ENCODE assay signal across 10 cellular contexts in genomic region chr2:42092084-42092996, GRCh38. TPM values are rescaled to one million over a fixed set of nuclear protein-coding genes. Genes with fewer than 3 reads are reported as not detected.
DNase-seq lines count a peak whose midpoint lies in the region; ATAC-seq, FAIRE-seq and TF ChIP-seq lines count a peak whose summit lies in the region.
"Had no signal": no experiment of that assay in that cellular context is flagged by ENCODE, and none has a peak within 500 bp of the region (broad histone marks: within the 10 kb centered on the region; RNA-seq: fewer than 3 reads in every experiment).

No MANE protein-coding gene starts in this region.

- peak overlapping the region; percentile 41 for H3K4me2 ChIP-seq in A549
- no peak overlapping the region for H3K4me2 ChIP-seq in Karpas-422 (ENCODE audit: low read depth, low read length, poor library complexity, severe bottlenecking)

- H3K9me2 ChIP-seq in Karpas-422 (replicated peaks; ENCODE audit: insufficient read depth, low read length) = no peaks in the 10 kb centered on the region

- H3K27me3 ChIP-seq in colonic mucosa (no peaks in the 10 kb centered on the region), Karpas-422 (ENCODE audit: low read length) (no peaks in the 10 kb centered on the region)

- no peak for TF ChIP-seq RAD21 in A549 (conservative IDR thresholded peaks at IDR 0.05 in 1 of 2, IDR thresholded peaks at IDR 0.05 in 1 of 2)

- no peaks in the 10 kb centered on the region for H3K79me2 ChIP-seq in Karpas-422 (ENCODE audit: low read length)

- FAIRE-seq in A549 (lab: Jason Lieb, UNC) = no peak

- ATAC-seq in A549 (peak; percentile 41 to 70; a peak in 4 of 6 replicates), GM18870 (IDR thresholded peaks at IDR 0.05; ENCODE audit: unreplicated experiment) (no peak)

- WGBS in A549 (ENCODE audit: missing lambda C conversion rate) = 21% methylated on average over 7 of the region's 7 CpGs

- peak overlapping the region in 1 of 2 donors; percentile 35 for H3K9ac ChIP-seq in colonic mucosa (ENCODE audit: low read depth in 2 of 2, low read length in 2 of 2)
- H3K9ac ChIP-seq in Karpas-422 (ENCODE audit: low read length) = no peak overlapping the region

- no peak overlapping the region for H3K4me3 ChIP-seq in A549
- H3K4me3 ChIP-seq in colonic mucosa = no peak overlapping the region
- H3K4me3 ChIP-seq in Karpas-422 (ENCODE audit: low read length) = no peak overlapping the region

- TF ChIP-seq CTCF in A549 (IDR thresholded peaks at IDR 0.05) (no peak), colonic mucosa (IDR thresholded peaks at IDR 0.05) (no peak)

- H3K9me3 ChIP-seq in A549 (no peaks in the 10 kb centered on the region), colonic mucosa (no peaks in the 10 kb centered on the region), Karpas-422 (ENCODE audit: low read length) (no peaks in the 10 kb centered on the region)

- intact Hi-C loops in colonic mucosa (cut with DNase I) = loop anchor here (10.0 kb wide), 1 partner anchor 272 kb away; the partner anchor contains the start of gene COX7A2L

- H4K20me1 ChIP-seq in Karpas-422 (ENCODE audit: insufficient read depth, low read depth, low read length) = no peaks in the 10 kb centered on the region

- H3K4me1 ChIP-seq in A549 (peaks cover 34% of the 10 kb centered on the region), colonic mucosa (peaks cover 4% of the 10 kb centered on the region), Karpas-422 (ENCODE audit: low read length) (peaks cover 5% of the 10 kb centered on the region; the same call in 1 of the 2 replicates)

- H3K36me3 ChIP-seq in colonic mucosa = no peaks in the 10 kb centered on the region
- H3K36me3 ChIP-seq in Karpas-422 (ENCODE audit: insufficient read depth, low read length) = no peaks in the 10 kb centered on the region

- POLR2A ChIA-PET in A549 (lab: Yijun Ruan, JAX) = no interaction called here

- no peak for TF ChIP-seq POLR2A in A549 (IDR thresholded peaks at IDR 0.05; ENCODE audit: low read length)

- H3K27ac ChIP-seq in A549 = peak overlapping the region; percentile 56 to 63
- peak overlapping the region; percentile 52 for H3K27ac ChIP-seq in colonic mucosa
- H3K27ac ChIP-seq in Karpas-422 (ENCODE audit: low read length) = no peak overlapping the region

- DNase-seq in A549 (ENCODE audit: low read depth in 1 of 2, low spot score in 1 of 2) (peak in 1 of 2 experiments; percentile 75), MV-4-11 (lab: John Stamatoyannopoulos, UW) (peak; percentile 65), colonic mucosa (peak; percentile 67), medulla oblongata (ENCODE audit: extremely low spot score) (peak; percentile 87), Karpas-422 (no peak), SIG-M5 treated with dmso at 0.1 percent for 504 hours (lab: John Stamatoyannopoulos, UW; ENCODE audit: unreplicated experiment) (no peak)
- DNase-seq in stimulated activated CD4-positive, alpha-beta T cell treated with anti-CD3 and anti-CD28 coated beads, Interleukin-4, amount 100 ng/mL, for 4 hours = no peak
- DNase-seq: activated CD8-positive, alpha-beta memory T cell treated with anti-CD3 and anti-CD28 coated beads for 24 hours; NCI-H1048 had no signal

- no peak for TF ChIP-seq EP300 in A549 (IDR thresholded peaks at IDR 0.05)

- CTCF ChIA-PET in A549 (lab: Yijun Ruan, JAX) = interaction anchor here (0.6 to 16.8 kb wide), 12 partner anchors 10 to 444 kb away, joined by 3 to 761 read pairs (median 4); no protein-coding TSS in a partner anchor

- H2AFZ ChIP-seq in Karpas-422 (ENCODE audit: low read length) = no peak overlapping the region

TF ChIP-seq in A549, 52 proteins besides CTCF, POLR2A, EP300 and RAD21:
- TF ChIP-seq GATA3 (IDR thresholded peaks at IDR 0.05; ENCODE audit: borderline replicate concordance) (no peak; the same call in 1 of the 2 replicates), MAX (IDR thresholded peaks at IDR 0.05) (peak; percentile 41; the same call in 1 of the 2 replicates)

RNA-seq across cellular contexts. Expression of gene PKDCC, which starts 44.5 kb away (rescaled TPM):
- polyA plus RNA-seq in A549 (2011; rRNA removed) (30.0 and 42.9 TPM in 2 replicates), A549 (2017; fragmentation: RNase III; extraction: RNeasy Plus Mini Kit Qiagen cat#74134 plus additional on column Dnase treatment) (64.5 to 99.1 TPM (median 82.4 TPM) in 3 replicates)
- polyA plus RNA-seq in A549 (2012; cell fraction: cytosol; rRNA removed) = 67.6 and 81.3 TPM in 2 replicates
- polyA plus RNA-seq in A549 (2012; cell fraction: nucleus; rRNA removed) = 257 and 275 TPM in 2 replicates
- 83.0 and 96.8 TPM in 2 replicates for polyA minus RNA-seq in A549 (2011; rRNA and poly(A)+ RNA removed)
- 100 to 1,000 TPM in 1 of 2 donors, 10 to 100 TPM in 1; 61.3 to 125 TPM for total RNA-seq in colonic mucosa
- total RNA-seq in Karpas-422 (2014; rRNA removed; shearing (Covaris generic); ENCODE audit: low replicate concordance) = not detected in 2 replicates

Comparison
In these comparisons a context has a peak if more than half of its experiments do, and no peak if none do; other contexts are left out.
1. DNase-seq: peak in MV-4-11 (single experiment), colonic mucosa (single experiment) and medulla oblongata (single experiment); none in Karpas-422 (single experiment), stimulated activated CD4-positive, alpha-beta T cell treated with anti-CD3 and anti-CD28 coated beads, Interleukin-4, amount 100 ng/mL, for 4 hours (0 of 2) and SIG-M5 treated with dmso at 0.1 percent for 504 hours (single experiment).
2. RNA of gene PKDCC, which starts 44.5 kb away (total RNA-seq): 61.3 to 125 TPM in colonic mucosa; not detected in Karpas-422; every median in the first group is over 10 times any median in the second.